In the genomic region with DNA sequence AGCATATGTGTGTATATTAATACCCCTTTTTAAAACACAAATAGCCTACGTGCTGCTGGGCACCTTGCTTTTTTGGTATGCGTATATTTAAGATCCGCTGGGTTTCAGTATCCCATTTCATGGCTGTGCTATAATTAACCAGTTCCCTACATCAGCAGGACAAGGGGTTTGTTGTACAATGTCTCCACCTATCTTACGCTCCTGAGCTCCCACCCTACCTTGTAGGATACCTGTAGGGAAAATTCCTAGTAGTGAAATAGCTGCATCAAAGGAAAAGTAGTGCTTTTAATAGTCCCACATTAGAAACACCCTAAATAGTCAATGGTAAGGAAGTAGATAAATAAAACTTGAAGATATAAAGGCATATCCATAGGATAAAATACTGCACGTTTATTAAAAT, we compare ENCODE assay signal across 10 cellular contexts. TPM values are rescaled to one million over a fixed set of nuclear protein-coding genes. Genes with fewer than 3 reads are reported as not detected.
DNase-seq lines count a peak whose midpoint lies in the region; ATAC-seq and TF ChIP-seq lines count a peak whose summit lies in the region.
"Had no signal": no experiment of that assay in that cellular context is flagged by ENCODE, and none has a peak within 500 bp of the region (broad histone marks: within the 10 kb centered on the region; RNA-seq: fewer than 3 reads in every experiment).

No MANE protein-coding gene starts in this region.

- H3K4me3 ChIP-seq in CD8-positive, alpha-beta T cell (ENCODE audit: low read depth, low read length): no peak overlapping the region
- H3K4me3 ChIP-seq in HUES64 (ENCODE audit: low read length): peak overlapping the region; percentile 75

- H3K9me3 ChIP-seq in CD8-positive, alpha-beta T cell (ENCODE audit: low read length): no peaks in the 10 kb centered on the region
- H3K9me3 ChIP-seq in HUES64 (ENCODE audit: insufficient read depth, low read depth, low read length): no peaks in the 10 kb centered on the region
- H3K9me3 ChIP-seq: adrenal gland had no signal

- no peaks in the 10 kb centered on the region for H3K36me3 ChIP-seq in CD8-positive, alpha-beta T cell (ENCODE audit: insufficient read depth, low read length)
- H3K36me3 ChIP-seq in HUES64 (ENCODE audit: insufficient read depth, low read length): peaks cover 7% of the 10 kb centered on the region; the same call in 1 of the 2 replicates
- H3K36me3 ChIP-seq: adrenal gland had no signal

- no peak overlapping the region for H3K27ac Mint-ChIP-seq in CD8-positive, alpha-beta T cell

- no peak for ATAC-seq in CD8-positive, alpha-beta T cell
- ATAC-seq in HG03354 (IDR thresholded peaks at IDR 0.05; ENCODE audit: poor library complexity, severe bottlenecking, unreplicated experiment): no peak
- no peak for ATAC-seq in HG02885 (IDR thresholded peaks at IDR 0.05; ENCODE audit: poor library complexity, unreplicated experiment)

- DNase-seq in CD8-positive, alpha-beta T cell: no peak
- DNase-seq in medulla oblongata (ENCODE audit: extremely low spot score) (peak; percentile 52), GF-D8 (lab: John Stamatoyannopoulos, UW) (no peak), glomerular visceral epithelial cell (ENCODE audit: extremely low spot score) (no peak)
- DNase-seq: NK-92 treated with Interleukin-12 subunit alpha and Interleukin-12 subunit beta, amount 100 ng/mL, for 24 hours had no signal

- H3K4me1 ChIP-seq in CD8-positive, alpha-beta T cell (ENCODE audit: insufficient read depth, low read length): peaks cover 10% of the 10 kb centered on the region
- peaks cover 15% of the 10 kb centered on the region; the same call in 1 of the 2 replicates for H3K4me1 ChIP-seq in HUES64 (ENCODE audit: insufficient read depth, low read length)

- 75% methylated on average over 4 of the region's 5 CpGs for WGBS in HUES64

- peaks cover 13% of the 10 kb centered on the region for H3K4me1 Mint-ChIP-seq in CD8-positive, alpha-beta T cell (ENCODE audit: low read depth)

- peak overlapping the region; percentile 76 for H3K4me3 Mint-ChIP-seq in CD8-positive, alpha-beta T cell

- POLR2A ChIA-PET in CD8-positive, alpha-beta T cell (lab: Charles Lee): no interaction called here

- no peaks in the 10 kb centered on the region for H3K27me3 ChIP-seq in CD8-positive, alpha-beta T cell (ENCODE audit: insufficient read depth, low read length)
- peaks cover 14% of the 10 kb centered on the region for H3K27me3 ChIP-seq in HUES64 (ENCODE audit: insufficient read depth, low read length)
- H3K27me3 ChIP-seq: adrenal gland had no signal

- H3K9me3 Mint-ChIP-seq in CD8-positive, alpha-beta T cell: no peaks in the 10 kb centered on the region

- intact Hi-C loops in CD8-positive, alpha-beta T cell (cut with DNase I, micrococcal nuclease): no loop called here

- no peak overlapping the region for H3K9ac ChIP-seq in HUES64 (ENCODE audit: low read depth, low read length)

- TF ChIP-seq CTCF in CD8-positive, alpha-beta T cell (IDR thresholded peaks at IDR 0.05): no peak
- TF ChIP-seq CTCF in VCaP (conservative IDR thresholded peaks at IDR 0.05): peak; percentile 44

- CTCF ChIA-PET in CD8-positive, alpha-beta T cell (lab: Charles Lee): interaction anchor here (2.8 kb wide), 1 partner anchor 61 kb away, joined by 12 read pairs; a partner anchor contains a TSS

- peaks cover 8% of the 10 kb centered on the region for H3K36me3 Mint-ChIP-seq in CD8-positive, alpha-beta T cell

- no peaks in the 10 kb centered on the region for H3K27me3 Mint-ChIP-seq in CD8-positive, alpha-beta T cell (ENCODE audit: low read depth)

- no peak overlapping the region for H3K27ac ChIP-seq in CD8-positive, alpha-beta T cell (ENCODE audit: low read depth, low read length)
- H3K27ac ChIP-seq in HUES64 (ENCODE audit: low read depth, low read length) (no peak overlapping the region), VCaP (peak overlapping the region; percentile 66)
- H3K27ac ChIP-seq: adrenal gland had no signal

RNA-seq across cellular contexts. Expression of a gene that starts 1.4 kb away (rescaled TPM):
- 1 to 10 TPM in 1 of 2 experiments, not detected in 1; 1.5 TPM for total RNA-seq in CD8-positive, alpha-beta T cell
- 3.2 TPM for polyA plus RNA-seq in HUES64 (2013, experiment 1 of 2)
- polyA plus RNA-seq in HUES64 (2013, experiment 2 of 2): 5.1 TPM
